In genomic region chr11:33900159-33900855, GRCh38 we compare ENCODE assay signal across 27 cellular contexts. TPM values are rescaled to one million over a fixed set of nuclear protein-coding genes. Genes with fewer than 3 reads are reported as not detected.
A peak's percentile ranks its signal among the peaks of the same experiment; 100 is the strongest.
DNase-seq lines count a peak whose midpoint lies in the region; ATAC-seq and TF ChIP-seq lines count a peak whose summit lies in the region.
"Had no signal": no experiment of that assay in that cellular context is flagged by ENCODE, and none has a peak within 500 bp of the region (broad histone marks: within the 10 kb centered on the region; RNA-seq: fewer than 3 reads in every experiment).

No MANE protein-coding gene starts in this region.

- ATAC-seq in GM21529 (IDR thresholded peaks at IDR 0.05; ENCODE audit: unreplicated experiment) (peak; percentile 47), left lung (no peak), GM18517 (IDR thresholded peaks at IDR 0.05; ENCODE audit: unreplicated experiment) (no peak)
- ATAC-seq: activated CD8-positive, alpha-beta memory T cell treated with anti-CD3 and anti-CD28 coated beads, Interleukin-2, amount 10 ng/mL, durations not matched to agents 7 days and 5 days; activated T-cell treated with anti-CD3 and anti-CD28 coated beads, Interleukin-2, amount 50 U/mL, for 72 hours; GM23338 had no signal

- H3K4me3 ChIP-seq in left lung (no peak overlapping the region), suprapubic skin (no peak overlapping the region)
- H3K4me3 ChIP-seq: GM23338, Peyer's patch, SK-N-MC, skin epidermis, upper lobe of left lung had no signal

- no peaks in the 10 kb centered on the region for H3K27me3 ChIP-seq in left lung
- H3K27me3 ChIP-seq in suprapubic skin, result no peaks in the 10 kb centered on the region
- H3K27me3 ChIP-seq: brain microvascular endothelial cell, Peyer's patch, upper lobe of left lung had no signal

- H3K4me1 ChIP-seq in left lung, result peaks cover 14 to 50% of the 10 kb centered on the region in 2 donors
- peaks cover 52% of the 10 kb centered on the region for H3K4me1 ChIP-seq in suprapubic skin

- H3K36me3 ChIP-seq in left lung, result no peaks in the 10 kb centered on the region
- no peaks in the 10 kb centered on the region for H3K36me3 ChIP-seq in suprapubic skin
- H3K36me3 ChIP-seq: brain microvascular endothelial cell, Peyer's patch, upper lobe of left lung had no signal

- H3K27ac ChIP-seq in RWPE1 (peak overlapping the region; percentile 91), left lung (peak overlapping the region; percentile 57 to 59), suprapubic skin (peak overlapping the region; percentile 57)
- H3K27ac ChIP-seq: brain microvascular endothelial cell, epithelial cell of prostate, SK-N-MC, VCaP had no signal

- no peak for TF ChIP-seq EP300 in suprapubic skin (IDR thresholded peaks at IDR 0.05)

- DNase-seq in RWPE1 (ENCODE audit: low spot score) (no peak), left lung (no peak), suprapubic skin (ENCODE audit: low spot score in 2 of 2) (no peak), NCI-H1436 treated with DMSO at 0.1 percent for 48 hours (lab: John Stamatoyannopoulos, UW) (no peak), NCI-H774 (lab: John Stamatoyannopoulos, UW) (no peak)
- DNase-seq: activated CD4-positive, alpha-beta T cell treated with anti-CD3 and anti-CD28 coated beads, Interleukin-2, amount 10 ng/mL, durations not matched to agents 24 days and 14 days; activated CD8-positive, alpha-beta memory T cell treated with anti-CD3 and anti-CD28 coated beads, Interleukin-2, amount 10 ng/mL, durations not matched to agents 7 days and 5 days; activated naive CD4-positive, alpha-beta T cell treated with Interleukin-2 at 50 U/mL for 16 hours; activated T-cell treated with anti-CD3 and anti-CD28 coated beads, Interleukin-2, amount 50 U/mL, for 72 hours; brain microvascular endothelial cell; effector CD4-positive, alpha-beta T cell; HFFc6; left ventricle myocardium superior; NCI-H1092 treated with DMSO at 0.1 percent for 48 hours; NCI-H2029; NCI-H526; Peyer's patch; stimulated activated CD8-positive, alpha-beta memory T cell treated with anti-CD3 and anti-CD28 coated beads, Interleukin-4, amount 100 ng/mL, for 48 hours; upper lobe of left lung had no signal

- TF ChIP-seq POLR2A in suprapubic skin (IDR thresholded peaks at IDR 0.05), result no peak

- no peaks in the 10 kb centered on the region for H3K9me3 ChIP-seq in left lung
- no peaks in the 10 kb centered on the region for H3K9me3 ChIP-seq in suprapubic skin
- H3K9me3 ChIP-seq: Peyer's patch, upper lobe of left lung had no signal

- intact Hi-C loops in left lung (cut with DNase I), result no loop called here

- no peak for TF ChIP-seq CTCF in RWPE1 (conservative IDR thresholded peaks at IDR 0.05; ENCODE audit: low read depth)
- TF ChIP-seq CTCF in left lung (IDR thresholded peaks at IDR 0.05), result no peak
- TF ChIP-seq CTCF in suprapubic skin (IDR thresholded peaks at IDR 0.05), result no peak

- POLR2A ChIA-PET in RWPE1 (lab: Yijun Ruan, JAX; ENCODE audit: low non-redundant PET), result no interaction called here

- WGBS in suprapubic skin, result 76% methylated on average over 7 of the region's 7 CpGs

- CTCF ChIA-PET in RWPE1 (lab: Yijun Ruan, JAX), result interaction anchor here (0.8 kb wide), 1 partner anchor 93 kb away, joined by 3 read pairs; no protein-coding TSS in a partner anchor

RNA-seq across cellular contexts. Expression of gene LMO2, which starts 8.4 kb away (rescaled TPM):
- total RNA-seq in left lung (10 to 100 TPM; 27.8 to 42.0 TPM), suprapubic skin (10 to 100 TPM in 1 of 4 donors, 1 to 10 TPM in 3; 2.1 to 11.1 (median 7.0) TPM)
- total RNA-seq: activated CD4-positive, alpha-beta T cell treated with anti-CD3 and anti-CD28 coated beads, Interleukin-2, amount 10 ng/mL, durations not matched to agents 24 days and 14 days; activated CD8-positive, alpha-beta memory T cell treated with anti-CD3 and anti-CD28 coated beads, Interleukin-2, amount 10 ng/mL, durations not matched to agents 7 days and 5 days; activated T-cell treated with anti-CD3 and anti-CD28 coated beads, Interleukin-2, amount 50 U/mL, for 72 hours; chondrocyte had no signal
